21 cellular contexts compared by ENCODE assay signal in genomic region chr17:82671071-82671470, GRCh38. TPM values are rescaled to one million over a fixed set of nuclear protein-coding genes. Genes with fewer than 3 reads are reported as not detected.
DNase-seq lines count a peak whose midpoint lies in the region; ATAC-seq, FAIRE-seq and TF ChIP-seq lines count a peak whose summit lies in the region.
"Had no signal": no experiment of that assay in that cellular context is flagged by ENCODE, and none has a peak within 500 bp of the region (broad histone marks: within the 10 kb centered on the region; RNA-seq: fewer than 3 reads in every experiment).

No MANE protein-coding gene starts in this region.

- no peak for TF ChIP-seq POLR2A in GM12891 (IDR thresholded peaks at IDR 0.05; ENCODE audit: low read depth, low read length)

- ATAC-seq in left colon, result peak; percentile 1
- ATAC-seq in psoas muscle, result no peak
- ATAC-seq in left lobe of liver, result no peak
- ATAC-seq: PC-3 had no signal

- 91 to 92% (median 92%) methylated on average over 6 of the region's 6 CpGs for WGBS in psoas muscle, 3 donors

- FAIRE-seq in GM12891 (lab: Jason Lieb, UNC), result peak; percentile 69
- FAIRE-seq: D721Med had no signal

- no peaks in the 10 kb centered on the region for H3K27me3 ChIP-seq in psoas muscle (ENCODE audit: insufficient read depth in 3 of 3, low read length in 2 of 3)
- H3K27me3 ChIP-seq in Caco-2 (replicated peaks; ENCODE audit: control insufficient read depth, insufficient read depth, low read length), result no peaks in the 10 kb centered on the region

- DNase-seq in GM12891 (ENCODE audit: insufficient read length, low spot score) (no peak), left colon (no peak), psoas muscle (no peak), left lobe of liver (ENCODE audit: low spot score) (no peak), Caco-2 (no peak), kidney tubule cell (ENCODE audit: low spot score) (no peak)
- no peak for DNase-seq in central memory CD4-positive, alpha-beta T cell
- DNase-seq: ACHN, AML-193, DMS79, NCI-H1417, NCI-H1930, NCI-H2171, NCI-H446, PC-3 had no signal

- H3K27me3 Mint-ChIP-seq in Caco-2 (ENCODE audit: insufficient read depth, unreplicated experiment), result no peaks in the 10 kb centered on the region

- no peaks in the 10 kb centered on the region for H3K36me3 Mint-ChIP-seq in Caco-2 (ENCODE audit: insufficient read depth, unreplicated experiment)
- H3K36me3 Mint-ChIP-seq: CD14-positive monocyte had no signal

- POLR2A ChIA-PET in Caco-2 (lab: Charles Lee), result no interaction called here

- CTCF ChIA-PET in Caco-2 (lab: Charles Lee), result no interaction called here

- no peaks in the 10 kb centered on the region for H3K9me3 ChIP-seq in psoas muscle
- H3K9me3 ChIP-seq in Caco-2, result no peaks in the 10 kb centered on the region
- H3K9me3 ChIP-seq: HAP-1 had no signal

- peak overlapping the region; percentile 25 for H3K27ac ChIP-seq in cingulate gyrus (ENCODE audit: low read depth, low read length)
- H3K27ac ChIP-seq in psoas muscle, result peak overlapping the region; percentile 67
- H3K27ac ChIP-seq: HL-60, RWPE1 had no signal

- H3K27ac Mint-ChIP-seq in Caco-2 (ENCODE audit: unreplicated experiment), result no peak overlapping the region
- H3K27ac Mint-ChIP-seq: CD14-positive monocyte had no signal

- H3K4me1 ChIP-seq in psoas muscle (peaks cover 8% of the 10 kb centered on the region), Caco-2 (no peaks in the 10 kb centered on the region)

- H3K36me3 ChIP-seq in psoas muscle (ENCODE audit: insufficient read depth in 1 of 2, low read depth in 1 of 2), result no peaks in the 10 kb centered on the region
- no peaks in the 10 kb centered on the region for H3K36me3 ChIP-seq in Caco-2 (ENCODE audit: control insufficient read depth, insufficient read depth, low read length)
- H3K36me3 ChIP-seq: HAP-1 had no signal

- TF ChIP-seq CTCF in psoas muscle (IDR thresholded peaks at IDR 0.05), result no peak
- TF ChIP-seq CTCF in Caco-2 (IDR thresholded peaks at IDR 0.05; ENCODE audit: insufficient read depth in 1 of 2, low read depth in 1 of 2, low read length in 1 of 2, severe bottlenecking in 1 of 2, unreplicated experiment in 1 of 2), result no peak

- intact Hi-C loops in left colon (cut with DNase I, micrococcal nuclease) (no loop called here), psoas muscle (cut with DNase I) (no loop called here), Caco-2 (cut with micrococcal nuclease; ENCODE audit: unreplicated experiment) (no loop called here)

- peaks cover 7% of the 10 kb centered on the region for H3K4me1 Mint-ChIP-seq in Caco-2 (ENCODE audit: low read depth, unreplicated experiment)

- peaks cover 20% of the 10 kb centered on the region for H3K9me3 Mint-ChIP-seq in Caco-2 (ENCODE audit: unreplicated experiment)
- H3K9me3 Mint-ChIP-seq: CD14-positive monocyte had no signal

- H3K4me3 Mint-ChIP-seq in Caco-2 (ENCODE audit: unreplicated experiment), result no peak overlapping the region
- H3K4me3 Mint-ChIP-seq: CD14-positive monocyte had no signal

- H3K4me3 ChIP-seq in psoas muscle (no peak overlapping the region), Caco-2 (ENCODE audit: low read depth, low read length) (no peak overlapping the region)
- H3K4me3 ChIP-seq: HAP-1 had no signal

- BruUV-seq in Caco-2 (replicated peaks; lab: Mats Ljungman, UMichigan), result no TSS peak

TF ChIP-seq in GM12891, 5 proteins besides CTCF, POLR2A, EP300 and RAD21:
- TF ChIP-seq PAX5 (IDR thresholded peaks at IDR 0.05; ENCODE audit: insufficient read depth, low read length, severe bottlenecking) (no peak), POLR2AphosphoS5 (IDR thresholded peaks at IDR 0.05; ENCODE audit: low read depth, low read length) (no peak), POU2F2 (IDR thresholded peaks at IDR 0.05; ENCODE audit: low read depth, low read length) (no peak), TAF1 (IDR thresholded peaks at IDR 0.05; ENCODE audit: low read depth, low read length) (no peak), SPI1 (IDR thresholded peaks at IDR 0.05; ENCODE audit: low read depth, low read length) (no peak)

RNA-seq across cellular contexts. Expression of gene WDR45B, which starts 22.8 kb away (rescaled TPM):
- 32.0 TPM for polyA plus RNA-seq in GM12891 (2012; ENCODE audit: low read depth, missing spikeins)
- total RNA-seq in left colon (10 to 100 TPM; 67.1 to 77.9 TPM), psoas muscle (10 to 100 TPM; 25.1 to 35.7 (median 30.9) TPM), left lobe of liver (26.6 TPM), Caco-2 (2022) (106 and 110 TPM in 2 replicates)
- polyA plus RNA-seq in psoas muscle, result 10 to 100 TPM; 21.4 to 62.7 (median 43.5) TPM

RNA-seq across cellular contexts. Expression of gene RAB40B, which starts 27.4 kb away (rescaled TPM):
- polyA plus RNA-seq in GM12891 (2012; ENCODE audit: low read depth, missing spikeins), result 2.6 TPM
- total RNA-seq in left colon, result 10 to 100 TPM; 29.4 to 29.5 TPM
- total RNA-seq in psoas muscle, result 10 to 100 TPM; 12.6 to 42.9 (median 30.4) TPM
- 10 to 100 TPM in 2 of 3 donors, 1 to 10 TPM in 1; 3.9 to 19.4 (median 12.6) TPM for polyA plus RNA-seq in psoas muscle
- 12.9 TPM for total RNA-seq in left lobe of liver
- total RNA-seq in Caco-2 (2022), result 6.3 and 8.8 TPM in 2 replicates

RNA-seq across cellular contexts. Expression of gene FN3KRP, which starts 45.4 kb away (rescaled TPM):
- polyA plus RNA-seq in GM12891 (2012; ENCODE audit: low read depth, missing spikeins), result 26.8 TPM
- total RNA-seq in left colon (10 to 100 TPM; 32.0 to 32.4 TPM), psoas muscle (10 to 100 TPM in 2 of 4 donors, 1 to 10 TPM in 2; 7.9 to 12.7 (median 9.9) TPM), left lobe of liver (14.0 TPM), Caco-2 (2022) (47.2 and 53.6 TPM in 2 replicates)
- polyA plus RNA-seq in psoas muscle, result 10 to 100 TPM in 2 of 3 donors, 1 to 10 TPM in 1; 5.0 to 15.7 (median 10.6) TPM
